ENCODE assay signal across 17 cellular contexts in genomic region chr14:104637546-104638003, GRCh38. TPM values are rescaled to one million over a fixed set of nuclear protein-coding genes. Genes with fewer than 3 reads are reported as not detected.
DNase-seq lines count a peak whose midpoint lies in the region; ATAC-seq, FAIRE-seq and TF ChIP-seq lines count a peak whose summit lies in the region.
"Had no signal": no experiment of that assay in that cellular context is flagged by ENCODE, and none has a peak within 500 bp of the region (broad histone marks: within the 10 kb centered on the region; RNA-seq: fewer than 3 reads in every experiment).

No MANE protein-coding gene starts in this region.

- H3K36me3 ChIP-seq in PC-3 (ENCODE audit: low read depth, low read length), result no peaks in the 10 kb centered on the region
- no peaks in the 10 kb centered on the region for H3K36me3 ChIP-seq in K562 (ENCODE audit: control insufficient read depth, insufficient read depth, low read length)
- H3K36me3 ChIP-seq: BLaER1 had no signal

- H2AFZ ChIP-seq in PC-3 (ENCODE audit: low read length) (no peak overlapping the region), K562 (ENCODE audit: low read depth, low read length) (no peak overlapping the region)
- H2AFZ ChIP-seq: GM23338 had no signal

- H3K9me1 ChIP-seq in K562 (ENCODE audit: control insufficient read depth, insufficient read depth, low read length), result no peaks in the 10 kb centered on the region

- no peaks in the 10 kb centered on the region for H4K20me1 ChIP-seq in PC-3 (ENCODE audit: low read length)
- H4K20me1 ChIP-seq in K562 (replicated peaks; ENCODE audit: control insufficient read depth, insufficient read depth, low read length), result 0 out of 2 replicates have a peak, but pooled peaks cover 3% of the 10 kb centered on the region
- H4K20me1 ChIP-seq: BLaER1 had no signal

- DNase-seq in ELR (ENCODE audit: low read depth) (peak; percentile 39), PC-3 (peak; percentile 45), K562 (ENCODE audit: extremely low read depth in 1 of 4, low spot score in 3 of 4) (no peak), iPS-NIHi11 (ENCODE audit: low spot score) (no peak), NK-92 (lab: John Stamatoyannopoulos, UW; ENCODE audit: unreplicated experiment) (no peak)
- DNase-seq in activated CD4-positive, alpha-beta memory T cell treated with anti-CD3 and anti-CD28 coated beads, Interleukin-2, amount 10 ng/mL, durations not matched to agents 7 days and 5 days, result no peak
- DNase-seq in activated CD4-positive, alpha-beta T cell treated with anti-CD3 and anti-CD28 coated beads, Interleukin-2, amount 50 U/mL, for 1 hour, result no peak
- DNase-seq: AML-193, Calu3, DMS 273 treated with DMSO at 0.1 percent for 48 hours had no signal

- no peak for FAIRE-seq in K562 (lab: Jason Lieb, UNC)
- FAIRE-seq: G401.6, GM12891, HepG2, HTR-8/SVneo had no signal

- TF ChIP-seq RAD21 in K562 (CRISPR knock-in tag; conservative IDR thresholded peaks at IDR 0.05 in 1 of 2, IDR thresholded peaks at IDR 0.05 in 1 of 2), result no peak

- no peak overlapping the region for H3K27ac ChIP-seq in PC-3 (ENCODE audit: low read length)
- no peak overlapping the region for H3K27ac ChIP-seq in K562 (ENCODE audit: extremely low read depth, low read depth, low read length)
- H3K27ac ChIP-seq: BLaER1 had no signal

- H3K4me3 ChIP-seq in PC-3 (ENCODE audit: low read length) (no peak overlapping the region), K562 (no peak overlapping the region)
- H3K4me3 ChIP-seq: BLaER1, GM23338 had no signal

- no peaks in the 10 kb centered on the region for H3K4me1 Mint-ChIP-seq in activated CD4-positive, alpha-beta memory T cell treated with anti-CD3 and anti-CD28 coated beads, Interleukin-2, amount 10 ng/mL, durations not matched to agents 7 days and 5 days
- H3K4me1 Mint-ChIP-seq: GM23338 had no signal

- H3K9ac ChIP-seq in PC-3 (ENCODE audit: low read length), result no peak overlapping the region
- H3K9ac ChIP-seq in K562 (ENCODE audit: insufficient read depth in 1 of 2, low read depth in 2 of 2, low read length in 2 of 2), result no peak overlapping the region
- H3K9ac ChIP-seq: BLaER1 had no signal

- H3K4me2 ChIP-seq in PC-3 (ENCODE audit: low read length) (no peak overlapping the region), K562 (ENCODE audit: insufficient read depth, low read length) (no peak overlapping the region)
- H3K4me2 ChIP-seq: BLaER1, GM23338 had no signal

- peaks cover 63% of the 10 kb centered on the region for H3K27me3 ChIP-seq in PC-3 (ENCODE audit: low read length)
- peaks cover 0 to 50% of the 10 kb centered on the region in 2 experiments; a peak in 2 of 5 replicates for H3K27me3 ChIP-seq in K562 (ENCODE audit: control insufficient read depth in 2 of 2, insufficient read depth in 2 of 2, low read length in 2 of 2)
- H3K27me3 ChIP-seq: BLaER1 had no signal

- H3K9me3 ChIP-seq in PC-3 (ENCODE audit: low read length) (no peaks in the 10 kb centered on the region), K562 (replicated peaks; ENCODE audit: control insufficient read depth, insufficient read depth, low read depth, low read length) (no peaks in the 10 kb centered on the region)
- H3K9me3 ChIP-seq: BLaER1 had no signal

- intact Hi-C loops in PC-3 (cut with micrococcal nuclease), result loop anchor here (10.0 kb wide), 1 partner anchor 63 kb away; the partner anchor contains the start of gene C14orf180
- intact Hi-C loops in K562 (cut with micrococcal nuclease), result no loop called here

- no TSS peak for BruUV-seq in PC-3 (replicated peaks; lab: Mats Ljungman, UMichigan)
- no TSS peak for BruUV-seq in K562 (replicated peaks; lab: Mats Ljungman, UMichigan)

- TF ChIP-seq POLR2A in K562 (conservative IDR thresholded peaks at IDR 0.05), result no peak

- no peak for TF ChIP-seq EP300 in K562 (IDR thresholded peaks at IDR 0.05; ENCODE audit: low read length)

- no peak overlapping the region for H3K27ac Mint-ChIP-seq in activated CD4-positive, alpha-beta memory T cell treated with anti-CD3 and anti-CD28 coated beads, Interleukin-2, amount 10 ng/mL, durations not matched to agents 7 days and 5 days
- H3K27ac Mint-ChIP-seq: GM23338 had no signal

- WGBS in K562 (ENCODE audit: insufficient coverage, low coverage, missing lambda C conversion rate), result 0% methylated on average over 5 of the region's 5 CpGs

- CTCF ChIA-PET in PC-3 (lab: Charles Lee), result interaction anchor here (0.7 kb wide), 1 partner anchor 74 kb away, joined by 4 read pairs; no protein-coding TSS in a partner anchor
- CTCF ChIA-PET in K562 (lab: Yijun Ruan, JAX; ENCODE audit: low intra/inter-chr PET ratio), result interaction anchor here (0.7 kb wide), 1 partner anchor 77 kb away, joined by 3 read pairs; no protein-coding TSS in a partner anchor
- CTCF ChIA-PET in activated CD4-positive, alpha-beta memory T cell treated with anti-CD3 and anti-CD28 coated beads, Interleukin-2, amount 10 ng/mL, durations not matched to agents 7 days and 5 days (lab: Charles Lee), result interaction anchor here (1.2 kb wide), 1 partner anchor 28 kb away, joined by 3 read pairs; no protein-coding TSS in a partner anchor

- ATAC-seq in PC-3 (peak; percentile 32), K562 (no peak)
- ATAC-seq: GM23338, HepG2 had no signal

- in situ Hi-C loops in K562 (cut with MboI), result no loop called here

- H3K4me3 Mint-ChIP-seq in activated CD4-positive, alpha-beta memory T cell treated with anti-CD3 and anti-CD28 coated beads, Interleukin-2, amount 10 ng/mL, durations not matched to agents 7 days and 5 days, result no peak overlapping the region
- H3K4me3 Mint-ChIP-seq: GM23338 had no signal

- POLR2A ChIA-PET in PC-3 (lab: Charles Lee; ENCODE audit: unreplicated experiment) (no interaction called here), K562 (lab: Yijun Ruan, JAX) (interaction anchor here (0.6 kb wide), 1 partner anchor 560 kb away, joined by 3 read pairs; no protein-coding TSS in a partner anchor)
- POLR2A ChIA-PET in activated CD4-positive, alpha-beta memory T cell treated with anti-CD3 and anti-CD28 coated beads, Interleukin-2, amount 10 ng/mL, durations not matched to agents 7 days and 5 days (lab: Charles Lee), result no interaction called here

- TF ChIP-seq CTCF in PC-3 (conservative IDR thresholded peaks at IDR 0.05; ENCODE audit: low read depth, low read length) (no peak), K562 (IDR thresholded peaks at IDR 0.05 in 2 of 3, conservative IDR thresholded peaks at IDR 0.05 in 1 of 3; ENCODE audit: insufficient read depth in 2 of 3, low read depth in 1 of 3, low read length in 3 of 3) (no peak)

- no peaks in the 10 kb centered on the region for H3K27me3 Mint-ChIP-seq in activated CD4-positive, alpha-beta memory T cell treated with anti-CD3 and anti-CD28 coated beads, Interleukin-2, amount 10 ng/mL, durations not matched to agents 7 days and 5 days

- H3K9me2 ChIP-seq in PC-3 (replicated peaks; ENCODE audit: low read length), result no peaks in the 10 kb centered on the region

- H3K4me1 ChIP-seq in PC-3 (ENCODE audit: insufficient read depth, low read length), result 0 out of 2 replicates have a peak, but pooled peaks cover 10% of the 10 kb centered on the region
- H3K4me1 ChIP-seq in K562 (replicated peaks in 1 of 2; ENCODE audit: control insufficient read depth in 2 of 2, insufficient read depth in 2 of 2, low read length in 2 of 2), result peaks cover 0 to 35% of the 10 kb centered on the region in 2 experiments; a peak in 2 of 5 replicates

- no peaks in the 10 kb centered on the region for H3K36me3 Mint-ChIP-seq in activated CD4-positive, alpha-beta memory T cell treated with anti-CD3 and anti-CD28 coated beads, Interleukin-2, amount 10 ng/mL, durations not matched to agents 7 days and 5 days (ENCODE audit: low read depth)

- H3K9me3 Mint-ChIP-seq in activated CD4-positive, alpha-beta memory T cell treated with anti-CD3 and anti-CD28 coated beads, Interleukin-2, amount 10 ng/mL, durations not matched to agents 7 days and 5 days, result no peaks in the 10 kb centered on the region
- H3K9me3 Mint-ChIP-seq: GM23338 had no signal

- H3K79me2 ChIP-seq in PC-3 (ENCODE audit: low read length), result no peaks in the 10 kb centered on the region
- no peaks in the 10 kb centered on the region for H3K79me2 ChIP-seq in K562 (ENCODE audit: control insufficient read depth, insufficient read depth, low read length)

- no peaks in the 10 kb centered on the region for H3F3A ChIP-seq in PC-3 (ENCODE audit: low read length, unreplicated experiment)

RNA-seq across cellular contexts. Expression of gene TMEM179, which starts 33.0 kb away (rescaled TPM):
- not detected in 2 replicates for total RNA-seq in PC-3 (2014; rRNA removed)
- 0.19 TPM in 1 of 2 replicates, not detected in the other for total RNA-seq in K562 (2011; cell fraction: chromatin; rRNA removed; ENCODE audit: low replicate concordance)
- total RNA-seq in K562 (2011; cell fraction: nucleolus; rRNA removed), result not detected in 2 replicates
- not detected in 2 replicates for total RNA-seq in K562 (2011; cell fraction: nucleoplasm; rRNA removed)
- not detected in 2 replicates for total RNA-seq in K562 (2014; rRNA removed)
- total RNA-seq in K562 (2014; rRNA removed; fragmentation: Illumina TruSeq; extraction: Trizol), result not detected in 2 replicates
- total RNA-seq in K562 (2015; rRNA removed; fragmentation: Illumina TruSeq; extraction: Trizol), result not detected in 2 replicates
- not detected in 2 replicates for total RNA-seq in K562 (2021)
- polyA plus RNA-seq in K562 (2011; rRNA removed), result not detected in 2 replicates
- polyA plus RNA-seq in K562 (2011; cell fraction: cytosol; rRNA removed), result 0.18 TPM in 1 of 2 replicates, not detected in the other
- 0.18 TPM in 1 of 2 replicates, not detected in the other for polyA plus RNA-seq in K562 (2011; cell fraction: nucleus; rRNA removed)
- polyA plus RNA-seq in K562 (2012), result 0.05 and 0.18 TPM in 2 replicates
- polyA plus RNA-seq in K562 (2014; fragmentation: Illumina TruSeq; extraction: Trizol), result not detected in 2 replicates
- polyA plus RNA-seq in K562 (2014; fragmentation: Nextera tagmentation; extraction: Ambion mirVana), result not detected
- not detected in 2 replicates for polyA plus RNA-seq in K562 (2014; rRNA removed)
- polyA minus RNA-seq in K562 (2011; rRNA and poly(A)+ RNA removed), result 1.1 TPM in 1 of 2 replicates, not detected in the other
- not detected in 2 replicates for polyA minus RNA-seq in K562 (2011; cell fraction: cytosol; rRNA and poly(A)+ RNA removed)
- polyA minus RNA-seq in K562 (2011; cell fraction: nucleus; rRNA and poly(A)+ RNA removed), result not detected in 2 replicates
- not detected for total RNA-seq in activated CD4-positive, alpha-beta memory T cell treated with anti-CD3 and anti-CD28 coated beads, Interleukin-2, amount 10 ng/mL, durations not matched to agents 7 days and 5 days
- total RNA-seq: Calu3, HepG2 had no signal
- polyA plus RNA-seq: HepG2 had no signal

RNA-seq across cellular contexts. Expression of gene INF2, which starts 51.8 kb away (rescaled TPM):
- total RNA-seq in PC-3 (2014; rRNA removed) (132 and 161 TPM in 2 replicates), K562 (2014; rRNA removed) (24.9 and 28.8 TPM in 2 replicates), K562 (2014; rRNA removed; fragmentation: Illumina TruSeq; extraction: Trizol) (2.8 and 4.4 TPM in 2 replicates), K562 (2015; rRNA removed; fragmentation: Illumina TruSeq; extraction: Trizol) (7.8 and 8.7 TPM in 2 replicates), K562 (2021) (30.7 and 31.3 TPM in 2 replicates)
- 30.6 and 91.0 TPM in 2 replicates for total RNA-seq in K562 (2011; cell fraction: chromatin; rRNA removed; ENCODE audit: low replicate concordance)
- 44.5 and 47.5 TPM in 2 replicates for total RNA-seq in K562 (2011; cell fraction: nucleolus; rRNA removed)
- total RNA-seq in K562 (2011; cell fraction: nucleoplasm; rRNA removed), result 33.6 and 37.9 TPM in 2 replicates
- polyA plus RNA-seq in K562 (2011; rRNA removed) (8.3 and 13.8 TPM in 2 replicates), K562 (2014; fragmentation: Illumina TruSeq; extraction: Trizol) (7.2 and 12.4 TPM in 2 replicates), K562 (2014; fragmentation: Nextera tagmentation; extraction: Ambion mirVana) (1 to 10 TPM in 1 of 2 experiments, under 1 TPM in 1; 0.56 to 1.4 TPM), K562 (2014; rRNA removed) (26.2 and 28.2 TPM in 2 replicates)
- polyA plus RNA-seq in K562 (2011; cell fraction: cytosol; rRNA removed), result 13.6 and 29.1 TPM in 2 replicates
- 35.1 and 63.6 TPM in 2 replicates for polyA plus RNA-seq in K562 (2011; cell fraction: nucleus; rRNA removed)
- 15.0 and 19.9 TPM in 2 replicates for polyA plus RNA-seq in K562 (2012)
- polyA minus RNA-seq in K562 (2011; rRNA and poly(A)+ RNA removed), result 3.5 and 6.1 TPM in 2 replicates
- polyA minus RNA-seq in K562 (2011; cell fraction: cytosol; rRNA and poly(A)+ RNA removed), result 8.0 and 13.7 TPM in 2 replicates
- 9.4 and 12.0 TPM in 2 replicates for polyA minus RNA-seq in K562 (2011; cell fraction: nucleus; rRNA and poly(A)+ RNA removed)
- total RNA-seq in activated CD4-positive, alpha-beta memory T cell treated with anti-CD3 and anti-CD28 coated beads, Interleukin-2, amount 10 ng/mL, durations not matched to agents 7 days and 5 days, result 100 to 1,000 TPM; 120 to 132 TPM

RNA-seq across cellular contexts. Expression of gene C14orf180, which starts 58.0 kb away (rescaled TPM):
- total RNA-seq in PC-3 (2014; rRNA removed) (not detected in 2 replicates), K562 (2014; rRNA removed) (not detected in 2 replicates), K562 (2014; rRNA removed; fragmentation: Illumina TruSeq; extraction: Trizol) (not detected in 2 replicates), K562 (2015; rRNA removed; fragmentation: Illumina TruSeq; extraction: Trizol) (not detected in 2 replicates), K562 (2021) (not detected in 2 replicates)
- total RNA-seq in K562 (2011; cell fraction: chromatin; rRNA removed; ENCODE audit: low replicate concordance), result not detected in 2 replicates
- total RNA-seq in K562 (2011; cell fraction: nucleolus; rRNA removed), result not detected in 2 replicates
- total RNA-seq in K562 (2011; cell fraction: nucleoplasm; rRNA removed), result not detected in 2 replicates
- polyA plus RNA-seq in K562 (2011; rRNA removed) (not detected in 2 replicates), K562 (2014; fragmentation: Illumina TruSeq; extraction: Trizol) (not detected in 2 replicates), K562 (2014; fragmentation: Nextera tagmentation; extraction: Ambion mirVana) (not detected), K562 (2014; rRNA removed) (not detected in 2 replicates)
- 0.04 TPM in 1 of 2 replicates, not detected in the other for polyA plus RNA-seq in K562 (2011; cell fraction: cytosol; rRNA removed)
- polyA plus RNA-seq in K562 (2011; cell fraction: nucleus; rRNA removed), result 0.20 TPM in 1 of 2 replicates, not detected in the other
- 0.10 and 0.11 TPM in 2 replicates for polyA plus RNA-seq in K562 (2012)
- not detected in 2 replicates for polyA minus RNA-seq in K562 (2011; rRNA and poly(A)+ RNA removed)
- polyA minus RNA-seq in K562 (2011; cell fraction: cytosol; rRNA and poly(A)+ RNA removed), result not detected in 2 replicates
- not detected in 2 replicates for polyA minus RNA-seq in K562 (2011; cell fraction: nucleus; rRNA and poly(A)+ RNA removed)
- not detected for total RNA-seq in activated CD4-positive, alpha-beta memory T cell treated with anti-CD3 and anti-CD28 coated beads, Interleukin-2, amount 10 ng/mL, durations not matched to agents 7 days and 5 days
- total RNA-seq: Calu3, GM23338, H7, HepG2 had no signal
- polyA plus RNA-seq: GM23338, HepG2 had no signal

Comparison
In these comparisons a context has a peak if more than half of its experiments do, and no peak if none do; other contexts are left out.
1. DNase-seq: peak in ELR (single experiment) and PC-3 (single experiment); none in K562 (0 of 4), activated CD4-positive, alpha-beta memory T cell treated with anti-CD3 and anti-CD28 coated beads, Interleukin-2, amount 10 ng/mL, durations not matched to agents 7 days and 5 days (single experiment), activated CD4-positive, alpha-beta T cell treated with anti-CD3 and anti-CD28 coated beads, Interleukin-2, amount 50 U/mL, for 1 hour (single experiment), iPS-NIHi11 (single experiment) and NK-92 (single experiment).